Comparison of ENCODE assay signal across 19 cellular contexts in the genomic region with DNA sequence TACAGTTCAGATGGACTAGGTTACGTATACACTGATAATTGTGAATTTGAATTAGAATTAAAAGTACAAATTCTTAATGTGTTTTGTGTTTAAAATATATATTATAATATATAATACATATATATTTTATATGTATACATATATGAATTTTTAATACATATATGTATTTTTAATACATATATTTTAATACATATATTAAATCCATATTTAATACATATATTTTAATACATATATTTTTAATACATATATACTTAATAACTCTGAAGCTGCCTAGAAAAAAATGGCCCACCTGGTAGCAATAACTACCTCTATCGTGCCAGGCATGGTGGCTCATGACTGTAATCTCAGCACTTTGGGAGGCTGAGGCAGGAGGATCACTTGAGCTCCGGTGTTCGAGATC.
"Had no signal": no experiment of that assay in that cellular context is flagged by ENCODE, and none has a peak within 500 bp of the region (broad histone marks: within the 10 kb centered on the region; RNA-seq: fewer than 3 reads in every experiment).

No MANE protein-coding gene starts in this region.

- H3K9ac ChIP-seq: SK-N-SH had no signal

- H3K27me3 ChIP-seq: MG63 had no signal

- H3K27ac ChIP-seq: RWPE1 had no signal

- H3K36me3 ChIP-seq: MG63 had no signal

- H3K4me3 ChIP-seq: MG63 had no signal

- DNase-seq: Karpas-422, KG1, MG63, NCI-H1092, NCI-H1105 treated with DMSO at 0.1 percent for 48 hours, NCI-H1417 treated with DMSO at 0.1 percent for 48 hours, NCI-H146, NCI-H1694 treated with DMSO at 0.1 percent for 48 hours, NCI-H1930, NCI-H2081, NCI-H2107, NCI-H2227 treated with DMSO at 0.1 percent for 48 hours, NCI-H524, NCI-H526 treated with DMSO at 0.1 percent for 48 hours, NCI-H748 treated with DMSO at 0.1 percent for 48 hours, SHP77, SK-N-SH, SW 1271 had no signal

- H3K4me2 ChIP-seq: SK-N-SH had no signal

- H3K9me3 ChIP-seq: MG63, SK-N-SH had no signal
